In genomic region chr20:35277531-35278395, GRCh38 we compare ENCODE assay signal across 8 cellular contexts. TPM values are rescaled to one million over a fixed set of nuclear protein-coding genes. Genes with fewer than 3 reads are reported as not detected.
DNase-seq lines count a peak whose midpoint lies in the region; ATAC-seq lines count a peak whose summit lies in the region.

Gene MMP24OS, minus strand, starts transcription at chr20:35278122. Its CDS starts 193 bp downstream, at chr20:35277929.

- H3K27ac Mint-ChIP-seq in CD4-positive, alpha-beta memory T cell, result peak within 1 kb of the TSS; percentile 97 to 100 (median 99)

- no peaks in the 10 kb centered on the region for H3K27me3 Mint-ChIP-seq in CD4-positive, alpha-beta memory T cell

- peaks cover 14% of the 10 kb centered on the region for H3K4me1 ChIP-seq in CD4-positive, alpha-beta memory T cell (ENCODE audit: insufficient read depth, low read length)
- H3K4me1 ChIP-seq in mesodermal cell (ENCODE audit: control insufficient read depth, insufficient read depth, low read length, poor library complexity, severe bottlenecking), result peaks cover 10% of the 10 kb centered on the region

- intact Hi-C loops in CD4-positive, alpha-beta memory T cell (cut with micrococcal nuclease), result loop anchor here (1.0 kb wide), 2 partner anchors 185 to 401 kb away; partner anchors contain the start of genes ACSS2 and TRPC4AP

- H3K9me3 Mint-ChIP-seq in CD4-positive, alpha-beta memory T cell, result no peaks in the 10 kb centered on the region

- H3K36me3 ChIP-seq in CD4-positive, alpha-beta memory T cell (ENCODE audit: insufficient read depth, low read length), result peaks cover 38% of the 10 kb centered on the region
- peaks cover 63% of the 10 kb centered on the region for H3K36me3 ChIP-seq in mesodermal cell (ENCODE audit: control insufficient read depth, insufficient read depth, low read length)

- H3K27me3 ChIP-seq in CD4-positive, alpha-beta memory T cell (ENCODE audit: insufficient read depth, low read length), result no peaks in the 10 kb centered on the region

- POLR2A ChIA-PET in CD4-positive, alpha-beta memory T cell (lab: Charles Lee; ENCODE audit: partially characterized antibody), result interaction anchor here (0.6 to 2.1 kb wide), 23 partner anchors 9 to 1166 kb away, joined by 3 to 20 read pairs (median 3); partner anchors contain the start of genes DYNLRB1, EDEM2, EIF2S2 and NCOA6

- H3K27ac ChIP-seq in CD4-positive, alpha-beta memory T cell (ENCODE audit: low read depth, low read length), result peak within 1 kb of the TSS; percentile 95
- peak within 1 kb of the TSS; percentile 88 for H3K27ac ChIP-seq in mesodermal cell (ENCODE audit: low read depth, low read length, severe bottlenecking)

- CTCF ChIA-PET in CD4-positive, alpha-beta memory T cell (lab: Charles Lee; ENCODE audit: partially characterized antibody), result interaction anchor here (0.9 to 1.4 kb wide), 6 partner anchors 9 to 183 kb away, joined by 3 to 4 read pairs (median 3); no protein-coding TSS in a partner anchor

- H3K4me3 Mint-ChIP-seq in CD4-positive, alpha-beta memory T cell, result peak within 1 kb of the TSS; percentile 95 to 98 (median 96)

- H3K36me3 Mint-ChIP-seq in CD4-positive, alpha-beta memory T cell, result peaks cover 19 to 39% of the 10 kb centered on the region in 2 donors

- H3K4me3 ChIP-seq in CD4-positive, alpha-beta memory T cell (ENCODE audit: low read length in 2 of 2), result peak within 1 kb of the TSS; percentile 59 to 94
- peak within 1 kb of the TSS; percentile 64 for H3K4me3 ChIP-seq in mesodermal cell (ENCODE audit: extremely low read depth, insufficient read depth, low read length, poor library complexity, severe bottlenecking)

- H3K4me1 Mint-ChIP-seq in CD4-positive, alpha-beta memory T cell, result peaks cover 3 to 41% (median 19%) of the 10 kb centered on the region in 4 donors

- peak; percentile 87 to 92 (median 90) for DNase-seq in CD4-positive, alpha-beta memory T cell
- peak; percentile 91 for DNase-seq in NK-92 treated with Interleukin-12 subunit alpha and Interleukin-12 subunit beta, amount 100 ng/mL, for 24 hours (lab: John Stamatoyannopoulos, UW)
- DNase-seq in activated CD8-positive, alpha-beta memory T cell treated with anti-CD3 and anti-CD28 coated beads, Interleukin-2, amount 50 U/mL, for 1 hour (ENCODE audit: extremely low read depth), result peak; percentile 71
- DNase-seq in stimulated activated CD8-positive, alpha-beta memory T cell treated with anti-CD3 and anti-CD28 coated beads, Interleukin-15, amount 100 ng/mL, for 24 hours (ENCODE audit: low read depth), result peak; percentile 85

- in situ Hi-C loops in endometrial microvascular endothelial cells (cut with HindIII; ENCODE audit: inconsistent ontology term, low pct_unique_long_range_greater_than_20kb, low sequenced_read_pairs), result no loop called here

- ATAC-seq in GM19351 (IDR thresholded peaks at IDR 0.05; ENCODE audit: unreplicated experiment) (peak; percentile 85), HG03520 (IDR thresholded peaks at IDR 0.05; ENCODE audit: unreplicated experiment) (peak; percentile 72)

- 0 to 1% methylated on average over 49 to 60 of the region's 76 CpGs for WGBS in mesodermal cell (ENCODE audit: insufficient coverage in 2 of 2), 2 experiments

- no peaks in the 10 kb centered on the region for H3K9me3 ChIP-seq in CD4-positive, alpha-beta memory T cell (ENCODE audit: control insufficient read depth in 1 of 2, low read length in 2 of 2)
- no peaks in the 10 kb centered on the region for H3K9me3 ChIP-seq in mesodermal cell (ENCODE audit: control insufficient read depth, low read length)

RNA-seq across cellular contexts. Expression of gene MMP24OS, which starts in this region (rescaled TPM):
- 10 to 100 TPM; 76.6 to 91.6 TPM for total RNA-seq in CD4-positive, alpha-beta memory T cell
- polyA plus RNA-seq in CD4-positive, alpha-beta memory T cell, result 10 to 100 TPM in 1 of 2 donors, 1 to 10 TPM in 1; 4.4 to 17.4 TPM
- total RNA-seq in endometrial microvascular endothelial cells (ENCODE audit: inconsistent ontology term), result 26.9 TPM
- polyA plus RNA-seq in mesodermal cell (2013, experiment 1 of 2), result 77.1 TPM
- 70.8 TPM for polyA plus RNA-seq in mesodermal cell (2013, experiment 2 of 2)

Comparison
In these comparisons a context has a peak if more than half of its experiments do, and no peak if none do; other contexts are left out.
1. Peak in every context shown above with its lines: DNase-seq, ATAC-seq, H3K4me3 ChIP-seq and H3K27ac ChIP-seq.